30 cellular contexts compared by ENCODE assay signal in genomic region chr3:61945657-61946056, GRCh38.
"Had no signal": no experiment of that assay in that cellular context is flagged by ENCODE, and none has a peak within 500 bp of the region (broad histone marks: within the 10 kb centered on the region; RNA-seq: fewer than 3 reads in every experiment).

No MANE protein-coding gene starts in this region.

- H3K27ac ChIP-seq: colonic mucosa, epithelial cell of prostate, gastrocnemius medialis, hepatocyte, neutrophil, pancreas, vagina had no signal

- DNase-seq: colonic mucosa; effector CD8-positive, alpha-beta T cell; endodermal cell; foreskin fibroblast; gastrocnemius medialis; head of caudate nucleus; kidney glomerular epithelial cell; left colon; mesenchymal stem cell; mucosa of descending colon; naive B cell; pancreas; stimulated activated CD4-positive, alpha-beta T cell treated with anti-CD3 and anti-CD28 coated beads, Interleukin-12 subunit alpha, Interleukin-12 subunit beta, amount 100 ng/mL, for 4 hours; stimulated activated CD4-positive, alpha-beta T cell treated with anti-CD3 and anti-CD28 coated beads, Interleukin-1b, Interleukin-23, amount 100 ng/mL, for 48 hours; stimulated activated CD4-positive, alpha-beta T cell treated with anti-CD3 and anti-CD28 coated beads, Interleukin-4, amount 100 ng/mL, for 1 hour; stimulated activated CD8-positive, alpha-beta memory T cell treated with anti-CD3 and anti-CD28 coated beads, Interleukin-4, amount 100 ng/mL, for 48 hours; stimulated activated naive CD4-positive, alpha-beta T cell; stimulated activated naive CD8-positive, alpha-beta T cell treated with anti-CD3 and anti-CD28 coated beads, Interleukin-15, amount 100 ng/mL, for 72 hours; thyroid gland; trophoblast cell had no signal

- H3K9me3 ChIP-seq: colonic mucosa, gastrocnemius medialis, mucosa of descending colon, neutrophil, pancreas, thyroid gland, vagina had no signal

- FAIRE-seq: islet of Langerhans, pancreas had no signal

- H3K4me3 ChIP-seq: colonic mucosa, gastrocnemius medialis, hepatocyte, lung, mucosa of descending colon, pancreas, smooth muscle cell, thyroid gland, vagina had no signal

- H3K27me3 ChIP-seq: colonic mucosa, gastrocnemius medialis, hepatocyte, neutrophil, pancreas, thyroid gland, vagina had no signal

- ATAC-seq: esophagus mucosa; gastrocnemius medialis; left colon; mucosa of descending colon; natural killer cell treated with Interleukin-12 subunit alpha and Interleukin-12 subunit beta and Interleukin-15 and Interleukin-18, amount 100 ng/mL, for 72 hours; pancreas; sciatic nerve; stimulated activated naive CD8-positive, alpha-beta T cell treated with anti-CD3 and anti-CD28 coated beads, Interleukin-15, amount 100 ng/mL, for 72 hours had no signal

- H3K36me3 ChIP-seq: colonic mucosa, gastrocnemius medialis, neutrophil, pancreas, thyroid gland, vagina had no signal

- H3K4me2 ChIP-seq: hepatocyte, smooth muscle cell had no signal

- H2AFZ ChIP-seq: hepatocyte had no signal

- H3K4me1 ChIP-seq: colonic mucosa, pancreas, vagina had no signal
